In genomic region chr1:185314416-185314815, GRCh38 we compare ENCODE assay signal across 9 cellular contexts. TPM values are rescaled to one million over a fixed set of nuclear protein-coding genes. Genes with fewer than 3 reads are reported as not detected.
A peak's percentile ranks its signal among the peaks of the same experiment; 100 is the strongest.
DNase-seq lines count a peak whose midpoint lies in the region; ATAC-seq, FAIRE-seq and TF ChIP-seq lines count a peak whose summit lies in the region.
"Had no signal": no experiment of that assay in that cellular context is flagged by ENCODE, and none has a peak within 500 bp of the region (broad histone marks: within the 10 kb centered on the region; RNA-seq: fewer than 3 reads in every experiment).

No MANE protein-coding gene starts in this region.

- H3K4me1 ChIP-seq in BLaER1 (peaks cover 42% of the 10 kb centered on the region), HUES48 (ENCODE audit: control insufficient read depth, insufficient read depth, low read length) (peaks cover 24% of the 10 kb centered on the region), K562 (replicated peaks in 1 of 2; ENCODE audit: control insufficient read depth in 2 of 2, insufficient read depth in 2 of 2, low read length in 2 of 2) (peaks cover 20 to 43% of the 10 kb centered on the region in 2 experiments), mesodermal cell (ENCODE audit: control insufficient read depth, insufficient read depth, low read length, poor library complexity, severe bottlenecking) (no peaks in the 10 kb centered on the region)

- intact Hi-C loops in K562 (cut with micrococcal nuclease): loop anchor here (10.0 kb wide), 4 partner anchors 110 to 800 kb away; partner anchors contain the start of genes EDEM3 and RNF2

- H3K4me3 ChIP-seq in BLaER1: peak overlapping the region; percentile 91
- peak overlapping the region; percentile 92 for H3K4me3 ChIP-seq in HUES48 (ENCODE audit: low read depth, low read length)
- H3K4me3 ChIP-seq in K562: peak overlapping the region; percentile 77
- H3K4me3 ChIP-seq in mesodermal cell (ENCODE audit: extremely low read depth, insufficient read depth, low read length, poor library complexity, severe bottlenecking): peak overlapping the region; percentile 93

- H3K27me3 ChIP-seq in BLaER1: no peaks in the 10 kb centered on the region
- H3K27me3 ChIP-seq in HUES48 (ENCODE audit: control insufficient read depth, insufficient read depth, low read length): no peaks in the 10 kb centered on the region
- H3K27me3 ChIP-seq in K562 (ENCODE audit: control insufficient read depth in 2 of 2, insufficient read depth in 2 of 2, low read length in 2 of 2): no peaks in the 10 kb centered on the region

- H4K20me1 ChIP-seq in BLaER1 (peaks cover 74% of the 10 kb centered on the region), K562 (replicated peaks; ENCODE audit: control insufficient read depth, insufficient read depth, low read length) (peaks cover 29% of the 10 kb centered on the region)

- TF ChIP-seq POLR2A in K562 (conservative IDR thresholded peaks at IDR 0.05): no peak

- H3K27ac ChIP-seq in BLaER1 (no peak overlapping the region), HUES48 (ENCODE audit: low read depth, low read length) (peak overlapping the region; percentile 2), K562 (ENCODE audit: extremely low read depth, low read depth, low read length) (peak overlapping the region; percentile 36), mesodermal cell (ENCODE audit: low read depth, low read length, severe bottlenecking) (no peak overlapping the region)

- no peak for TF ChIP-seq EP300 in K562 (IDR thresholded peaks at IDR 0.05; ENCODE audit: low read length)

- H2AFZ ChIP-seq in K562 (ENCODE audit: low read depth, low read length): no peak overlapping the region

- WGBS in K562 (ENCODE audit: insufficient coverage, low coverage, missing lambda C conversion rate): 0% methylated on average over 1 of the region's 1 CpG
- 11% methylated on average over 1 of the region's 1 CpG for WGBS in mesodermal cell (ENCODE audit: insufficient coverage in 2 of 2), 2 experiments

- in situ Hi-C loops in K562 (cut with MboI): no loop called here

- H3K9ac ChIP-seq in BLaER1: peak overlapping the region; percentile 99; the same call in 1 of the 2 replicates
- H3K9ac ChIP-seq in HUES48 (ENCODE audit: low read depth, low read length): peak overlapping the region; percentile 93; the same call in 1 of the 2 replicates
- H3K9ac ChIP-seq in K562 (ENCODE audit: insufficient read depth in 1 of 2, low read depth in 2 of 2, low read length in 2 of 2): peak overlapping the region in 1 of 2 experiments; percentile 89; a peak in 2 of 4 replicates

- no peak for FAIRE-seq in K562 (lab: Jason Lieb, UNC)

- H3K36me3 ChIP-seq in BLaER1 (peaks cover 27% of the 10 kb centered on the region), HUES48 (ENCODE audit: control insufficient read depth, insufficient read depth, low read length) (peaks cover 23% of the 10 kb centered on the region), K562 (ENCODE audit: control insufficient read depth, insufficient read depth, low read length) (peaks cover 37% of the 10 kb centered on the region), mesodermal cell (ENCODE audit: control insufficient read depth, insufficient read depth, low read length) (peaks cover 28% of the 10 kb centered on the region)

- no peaks in the 10 kb centered on the region for H3K9me1 ChIP-seq in K562 (ENCODE audit: control insufficient read depth, insufficient read depth, low read length)

- BruUV-seq in K562 (replicated peaks; lab: Mats Ljungman, UMichigan): no TSS peak

- POLR2A ChIA-PET in K562 (lab: Yijun Ruan, JAX): interaction anchor here (0.9 to 2.0 kb wide), 7 partner anchors 8 to 562 kb away, joined by 3 to 7 read pairs (median 4); no protein-coding TSS in a partner anchor

- peaks cover 85% of the 10 kb centered on the region for H3K79me2 ChIP-seq in K562 (ENCODE audit: control insufficient read depth, insufficient read depth, low read length)

- ATAC-seq in K562 (0 out of 3 replicates have a peak, but pooled peaks have one; percentile 5), HG02571 (IDR thresholded peaks at IDR 0.05; ENCODE audit: unreplicated experiment) (no peak)

- no peak for TF ChIP-seq RAD21 in K562 (CRISPR knock-in tag; conservative IDR thresholded peaks at IDR 0.05 in 1 of 2, IDR thresholded peaks at IDR 0.05 in 1 of 2)

- H3K9me3 ChIP-seq in BLaER1 (no peaks in the 10 kb centered on the region), HUES48 (ENCODE audit: control insufficient read depth, insufficient read depth, low read length) (no peaks in the 10 kb centered on the region), K562 (replicated peaks; ENCODE audit: control insufficient read depth, insufficient read depth, low read depth, low read length) (no peaks in the 10 kb centered on the region), mesodermal cell (ENCODE audit: control insufficient read depth, low read length) (no peaks in the 10 kb centered on the region)

- CTCF ChIA-PET in K562 (lab: Yijun Ruan, JAX; ENCODE audit: low intra/inter-chr PET ratio): no interaction called here

- H3K4me2 ChIP-seq in BLaER1 (peak overlapping the region; percentile 96), K562 (ENCODE audit: insufficient read depth, low read length) (peak overlapping the region; percentile 89)

- no peak for TF ChIP-seq CTCF in K562 (IDR thresholded peaks at IDR 0.05 in 2 of 3, conservative IDR thresholded peaks at IDR 0.05 in 1 of 3; ENCODE audit: insufficient read depth in 2 of 3, low read depth in 1 of 3, low read length in 3 of 3)

- DNase-seq in K562 (ENCODE audit: extremely low read depth in 1 of 4, low spot score in 3 of 4) (peak in 1 of 4 experiments; percentile 35), NCI-H510A (lab: John Stamatoyannopoulos, UW) (no peak), C1 segment of cervical spinal cord (lab: John Stamatoyannopoulos, UW) (no peak), NCI-H446 (lab: John Stamatoyannopoulos, UW) (no peak)
- DNase-seq: NCI-H446 treated with DMSO at 0.1 percent for 48 hours had no signal

TF ChIP-seq in K562, 482 proteins besides CTCF, POLR2A, EP300 and RAD21 (continues in another document):
- TF ChIP-seq HMG20B (CRISPR knock-in tag; IDR thresholded peaks at IDR 0.05) (no peak), SP1 (CRISPR knock-in tag; IDR thresholded peaks at IDR 0.05) (peak; percentile 33; the same call in 1 of the 2 replicates), GTF2B (IDR thresholded peaks at IDR 0.05; ENCODE audit: extremely low read depth, insufficient read length) (no peak), RBM25 (IDR thresholded peaks at IDR 0.05; ENCODE audit: low read depth, low read length, severe bottlenecking) (no peak), CHD1 (IDR thresholded peaks at IDR 0.05; ENCODE audit: low read length) (no peak), RNF2 (IDR thresholded peaks at IDR 0.05) (no peak), TRIM24 (IDR thresholded peaks at IDR 0.05) (no peak), SNAPC5 (CRISPR knock-in tag; IDR thresholded peaks at IDR 0.05) (no peak)

RNA-seq across cellular contexts. Expression of gene IVNS1ABP, which starts 2.6 kb away (rescaled TPM):
- total RNA-seq in K562 (2011; cell fraction: chromatin; rRNA removed; ENCODE audit: low replicate concordance): 173 and 433 TPM in 2 replicates
- 69.9 and 88.0 TPM in 2 replicates for total RNA-seq in K562 (2011; cell fraction: nucleolus; rRNA removed)
- total RNA-seq in K562 (2011; cell fraction: nucleoplasm; rRNA removed): 156 and 175 TPM in 2 replicates
- total RNA-seq in K562 (2014; rRNA removed) (50.1 and 55.0 TPM in 2 replicates), K562 (2014; rRNA removed; fragmentation: Illumina TruSeq; extraction: Trizol) (98.4 and 106 TPM in 2 replicates), K562 (2015; rRNA removed; fragmentation: Illumina TruSeq; extraction: Trizol) (77.7 and 79.5 TPM in 2 replicates), K562 (2021) (83.1 and 83.2 TPM in 2 replicates)
- polyA plus RNA-seq in K562 (2011; rRNA removed) (126 and 128 TPM in 2 replicates), K562 (2014; fragmentation: Illumina TruSeq; extraction: Trizol) (62.7 and 68.0 TPM in 2 replicates), K562 (2014; fragmentation: Nextera tagmentation; extraction: Ambion mirVana) (10 to 100 TPM; 30.6 to 77.7 TPM), K562 (2014; rRNA removed) (57.4 and 61.2 TPM in 2 replicates)
- polyA plus RNA-seq in K562 (2011; cell fraction: cytosol; rRNA removed): 19.6 and 49.4 TPM in 2 replicates
- polyA plus RNA-seq in K562 (2011; cell fraction: nucleus; rRNA removed): 310 and 362 TPM in 2 replicates
- polyA plus RNA-seq in K562 (2012): 30.0 and 50.2 TPM in 2 replicates
- 163 and 190 TPM in 2 replicates for polyA minus RNA-seq in K562 (2011; rRNA and poly(A)+ RNA removed)
- 32.6 and 42.3 TPM in 2 replicates for polyA minus RNA-seq in K562 (2011; cell fraction: cytosol; rRNA and poly(A)+ RNA removed)
- 289 and 483 TPM in 2 replicates for polyA minus RNA-seq in K562 (2011; cell fraction: nucleus; rRNA and poly(A)+ RNA removed)
- polyA plus RNA-seq in mesodermal cell (2013, experiment 1 of 2): 161 TPM
- polyA plus RNA-seq in mesodermal cell (2013, experiment 2 of 2): 175 TPM

Comparison
In these comparisons a context has a peak if more than half of its experiments do, and no peak if none do; other contexts are left out.
1. H3K27ac ChIP-seq: peak in HUES48 (single experiment) and K562 (single experiment); none in BLaER1 (single experiment) and mesodermal cell (single experiment).
2. Peak in every context shown above with its lines, with median percentiles within 50 percentile points of each other: H3K4me3 ChIP-seq.